ENCODE assay signal across 1 cellular context in genomic region chr15:90545095-90545494, GRCh38.
TF ChIP-seq lines count a peak whose summit lies in the region.

No MANE protein-coding gene starts in this region.

TF ChIP-seq in GM23338, 12 proteins besides CTCF, POLR2A, EP300 and RAD21 (continued from another document):
- TF ChIP-seq ZNF462 (CRISPR knock-in tag; IDR thresholded peaks at IDR 0.05) (no peak), ZNF331 (CRISPR knock-in tag; IDR thresholded peaks at IDR 0.05; ENCODE audit: low read depth) (no peak), STAT1 (IDR thresholded peaks at IDR 0.05; ENCODE audit: unreplicated experiment) (no peak), POLR2AphosphoS5 (IDR thresholded peaks at IDR 0.05; ENCODE audit: low read depth) (no peak)
